Comparison of ENCODE assay signal across 1 cellular context in genomic region chr9:86577420-86578333, GRCh38.
TF ChIP-seq lines count a peak whose summit lies in the region.

No MANE protein-coding gene starts in this region.

TF ChIP-seq in WTC11, 78 proteins besides CTCF, POLR2A, EP300 and RAD21 (continued from another document):
- TF ChIP-seq STAT6 (CRISPR knock-in tag; conservative IDR thresholded peaks at IDR 0.05; ENCODE audit: low read depth) (no peak), NFATC4 (CRISPR knock-in tag; IDR thresholded peaks at IDR 0.05) (no peak)
